ENCODE assay signal across 11 cellular contexts in genomic region chr18:24232814-24233213, GRCh38.
"Had no signal": no experiment of that assay in that cellular context is flagged by ENCODE, and none has a peak within 500 bp of the region (broad histone marks: within the 10 kb centered on the region; RNA-seq: fewer than 3 reads in every experiment).

No MANE protein-coding gene starts in this region.

- H3K27ac ChIP-seq: thyroid gland had no signal

- ATAC-seq: natural killer cell had no signal

- H3K9me3 ChIP-seq: mucosa of descending colon, right lobe of liver, thyroid gland had no signal

- H3K4me1 ChIP-seq: thyroid gland had no signal

- DNase-seq: activated CD4-positive, alpha-beta T cell treated with anti-CD3 and anti-CD28 coated beads, Interleukin-2, amount 50 U/mL, for 4 hours; activated T-cell treated with anti-CD3 and anti-CD28 coated beads, Interleukin-2, amount 50 U/mL, for 1 hour; amniotic stem cell; endodermal cell; erythroblast; mucosa of descending colon; natural killer cell; right lobe of liver; stimulated activated CD4-positive, alpha-beta T cell treated with anti-CD3 and anti-CD28 coated beads, Interleukin-12 subunit alpha, Interleukin-12 subunit beta, amount 100 ng/mL, for 4 hours; stimulated activated naive CD4-positive, alpha-beta T cell treated with Interleukin-2 at 50 U/mL for 16 hours; thyroid gland had no signal

- H3K27me3 ChIP-seq: right lobe of liver, thyroid gland had no signal

- H3K4me3 ChIP-seq: mucosa of descending colon, right lobe of liver, thyroid gland had no signal

- H3K36me3 ChIP-seq: thyroid gland had no signal
